28 cellular contexts compared by ENCODE assay signal in the genomic region with DNA sequence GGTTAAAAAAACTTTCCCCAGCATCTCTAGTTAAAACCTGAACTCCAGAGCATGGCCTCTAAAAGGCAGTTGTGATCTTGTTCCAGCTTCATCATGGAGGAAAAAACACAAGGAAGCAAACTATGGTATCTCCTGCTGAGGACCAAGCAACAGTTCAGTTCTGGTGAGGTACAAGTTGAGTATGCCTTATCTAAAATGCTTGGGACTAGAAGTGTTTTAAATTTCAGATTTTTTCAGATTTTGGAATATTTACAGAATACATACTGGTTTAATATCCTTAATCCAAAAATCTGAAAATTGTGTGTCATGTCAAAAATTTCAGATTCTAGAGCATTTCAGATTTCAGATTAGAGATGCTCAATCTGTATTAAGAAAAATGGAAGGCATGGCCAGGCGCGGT.
"Had no signal": no experiment of that assay in that cellular context is flagged by ENCODE, and none has a peak within 500 bp of the region (broad histone marks: within the 10 kb centered on the region; RNA-seq: fewer than 3 reads in every experiment).

No MANE protein-coding gene starts in this region.

- H3K9me3 Mint-ChIP-seq: activated CD4-positive, alpha-beta memory T cell treated with anti-CD3 and anti-CD28 coated beads for 36 hours; activated CD4-positive, alpha-beta T cell treated with anti-CD3 and anti-CD28 coated beads, Interleukin-2, amount 10 ng/mL, durations not matched to agents 24 days and 14 days; activated naive CD4-positive, alpha-beta T cell treated with anti-CD3 and anti-CD28 coated beads, Interleukin-2, amount 50 U/mL, for 72 hours; activated T-helper 17 cell treated with anti-CD3 and anti-CD28 coated beads, Interleukin-2, amount 50 U/mL, for 72 hours had no signal

- DNase-seq: activated CD4-positive, alpha-beta memory T cell treated with anti-CD3 and anti-CD28 coated beads for 36 hours; activated CD4-positive, alpha-beta T cell treated with anti-CD3 and anti-CD28 coated beads for 36 hours; activated CD4-positive, alpha-beta T cell treated with anti-CD3 and anti-CD28 coated beads, Interleukin-2, amount 10 ng/mL, durations not matched to agents 24 days and 14 days; activated CD4-positive, CD25-positive, alpha-beta regulatory T cell; activated CD4-positive, CD25-positive, alpha-beta regulatory T cell treated with anti-CD3 and anti-CD28 coated beads, Interleukin-2, amount 50 U/mL, for 72 hours; activated CD8-positive, alpha-beta memory T cell treated with anti-CD3 and anti-CD28 coated beads, Interleukin-2, amount 10 ng/mL, durations not matched to agents 7 days and 5 days; activated CD8-positive, alpha-beta memory T cell treated with anti-CD3 and anti-CD28 coated beads, Interleukin-2, amount 50 U/mL, for 4 hours; activated CD8-positive, alpha-beta T cell treated with anti-CD3 and anti-CD28 coated beads, Interleukin-2, amount 10 ng/mL, durations not matched to agents 7 days and 5 days; activated effector memory CD4-positive, alpha-beta T cell treated with Interleukin-2 at 50 U/mL for 16 hours; activated gamma-delta T cell treated with Interleukin-2 at 50 U/mL for 16 hours; activated naive CD4-positive, alpha-beta T cell treated with Interleukin-2 at 50 U/mL for 16 hours; activated T-cell treated with anti-CD3 and anti-CD28 coated beads, Interleukin-2, amount 50 U/mL, for 1 hour; adrenal gland; amygdala; aorta; body of pancreas; caudate nucleus; cerebellar nuclear complex; colonic mucosa; effector CD8-positive, alpha-beta T cell; foreskin fibroblast; glutamatergic neuron; heart left ventricle; T-helper 1 cell; T-helper 2 cell had no signal

- H3K4me1 Mint-ChIP-seq: activated CD4-positive, alpha-beta T cell treated with anti-CD3 and anti-CD28 coated beads, Interleukin-2, amount 10 ng/mL, durations not matched to agents 24 days and 14 days; activated CD8-positive, alpha-beta memory T cell treated with anti-CD3 and anti-CD28 coated beads, Interleukin-2, amount 10 ng/mL, durations not matched to agents 7 days and 5 days; activated T-helper 17 cell treated with anti-CD3 and anti-CD28 coated beads, Interleukin-2, amount 50 U/mL, for 72 hours had no signal

- ATAC-seq: activated CD4-positive, alpha-beta T cell treated with anti-CD3 and anti-CD28 coated beads for 36 hours; activated CD8-positive, alpha-beta memory T cell treated with anti-CD3 and anti-CD28 coated beads, Interleukin-2, amount 10 ng/mL, durations not matched to agents 7 days and 5 days; activated CD8-positive, alpha-beta T cell treated with anti-CD3 and anti-CD28 coated beads, Interleukin-2, amount 10 ng/mL, durations not matched to agents 7 days and 5 days; activated naive CD4-positive, alpha-beta T cell treated with anti-CD3 and anti-CD28 coated beads, Interleukin-2, amount 50 U/mL, for 72 hours; activated T-helper 17 cell treated with anti-CD3 and anti-CD28 coated beads, Interleukin-2, amount 50 U/mL, for 72 hours; body of pancreas; esophagus mucosa; heart left ventricle had no signal

- H3K27me3 Mint-ChIP-seq: activated CD4-positive, alpha-beta memory T cell treated with anti-CD3 and anti-CD28 coated beads for 36 hours; activated CD4-positive, alpha-beta T cell treated with anti-CD3 and anti-CD28 coated beads for 36 hours; activated CD4-positive, alpha-beta T cell treated with anti-CD3 and anti-CD28 coated beads, Interleukin-2, amount 10 ng/mL, durations not matched to agents 24 days and 14 days; activated CD8-positive, alpha-beta memory T cell treated with anti-CD3 and anti-CD28 coated beads, Interleukin-2, amount 10 ng/mL, durations not matched to agents 7 days and 5 days; activated T-helper 17 cell treated with anti-CD3 and anti-CD28 coated beads, Interleukin-2, amount 50 U/mL, for 72 hours had no signal

- H3K4me3 Mint-ChIP-seq: activated CD4-positive, alpha-beta memory T cell treated with anti-CD3 and anti-CD28 coated beads for 36 hours; activated CD4-positive, alpha-beta T cell treated with anti-CD3 and anti-CD28 coated beads for 36 hours; activated CD4-positive, alpha-beta T cell treated with anti-CD3 and anti-CD28 coated beads, Interleukin-2, amount 10 ng/mL, durations not matched to agents 24 days and 14 days; activated CD8-positive, alpha-beta memory T cell treated with anti-CD3 and anti-CD28 coated beads, Interleukin-2, amount 10 ng/mL, durations not matched to agents 7 days and 5 days; activated CD8-positive, alpha-beta T cell treated with anti-CD3 and anti-CD28 coated beads, Interleukin-2, amount 10 ng/mL, durations not matched to agents 7 days and 5 days; activated T-helper 17 cell treated with anti-CD3 and anti-CD28 coated beads, Interleukin-2, amount 50 U/mL, for 72 hours had no signal

- H3K27ac Mint-ChIP-seq: activated CD4-positive, alpha-beta T cell treated with anti-CD3 and anti-CD28 coated beads, Interleukin-2, amount 10 ng/mL, durations not matched to agents 24 days and 14 days; activated CD8-positive, alpha-beta memory T cell treated with anti-CD3 and anti-CD28 coated beads, Interleukin-2, amount 10 ng/mL, durations not matched to agents 7 days and 5 days; activated CD8-positive, alpha-beta T cell treated with anti-CD3 and anti-CD28 coated beads, Interleukin-2, amount 10 ng/mL, durations not matched to agents 7 days and 5 days; activated T-helper 17 cell treated with anti-CD3 and anti-CD28 coated beads, Interleukin-2, amount 50 U/mL, for 72 hours had no signal
